9 cellular contexts compared by ENCODE assay signal in the genomic region with DNA sequence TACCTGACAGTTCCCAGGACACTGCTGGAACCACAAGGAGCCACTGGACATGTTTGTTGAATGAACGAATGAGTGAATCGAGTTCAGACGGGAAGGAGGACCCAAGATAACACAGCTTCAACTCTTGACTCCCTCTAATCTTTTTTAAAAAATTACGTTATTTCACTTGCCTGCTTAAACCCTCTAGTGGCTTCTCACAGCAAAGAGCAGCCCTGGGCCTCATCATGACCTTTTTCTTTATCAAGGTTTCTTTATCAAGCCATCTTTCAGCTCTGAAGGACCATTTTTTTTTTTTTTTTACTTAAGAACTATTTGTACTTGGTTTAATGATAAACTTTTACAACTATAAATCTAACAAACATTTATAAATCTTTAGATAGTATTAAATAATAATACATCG.
"Had no signal": no experiment of that assay in that cellular context is flagged by ENCODE, and none has a peak within 500 bp of the region (broad histone marks: within the 10 kb centered on the region; RNA-seq: fewer than 3 reads in every experiment).

No MANE protein-coding gene starts in this region.

- ATAC-seq: HCT116, K562 had no signal

- H3K27ac Mint-ChIP-seq: HFFc6 had no signal

- H3K27ac ChIP-seq: GM23248, HL-60 had no signal

- H3K4me3 Mint-ChIP-seq: HFFc6 had no signal

- FAIRE-seq: K562 had no signal

- DNase-seq: GM23248, GOT3, H7, HFFc6, IMR-90, KG1 had no signal
